In genomic region chr17:50372708-50373556, GRCh38 we compare ENCODE assay signal across 8 cellular contexts. TPM values are rescaled to one million over a fixed set of nuclear protein-coding genes. Genes with fewer than 3 reads are reported as not detected.
DNase-seq lines count a peak whose midpoint lies in the region; ATAC-seq, FAIRE-seq and TF ChIP-seq lines count a peak whose summit lies in the region.

Gene EME1 (plus strand): TSS chr17:50373229. CDS start chr17:50375209, 1,980 bp downstream.
Gene MRPL27 (minus strand): TSS chr17:50373184. CDS start chr17:50373170, 14 bp downstream.

- H3K27ac Mint-ChIP-seq in IgD-negative memory B cell = peak within 1 kb of the TSS; percentile 82 to 100 (median 99)

- DNase-seq in D721Med (ENCODE audit: insufficient read length, low spot score) (peak; percentile 93), PC-3 (peak; percentile 95), activated T-cell treated with anti-CD3 and anti-CD28 coated beads for 48 hours (ENCODE audit: low read depth) (peak; percentile 73)
- peak; percentile 76 for DNase-seq in stimulated activated CD8-positive, alpha-beta memory T cell treated with anti-CD3 and anti-CD28 coated beads, Interleukin-7, amount 100 ng/mL, for 24 hours (ENCODE audit: low read depth)

- peak within 1 kb of the TSS; percentile 89 for H3K27ac ChIP-seq in PC-3 (ENCODE audit: low read length)
- peak within 1 kb of the TSS; percentile 99 for H3K27ac ChIP-seq in muscle layer of duodenum (ENCODE audit: low read length)

- peak within 1 kb of the TSS; percentile 93 for H3K9ac ChIP-seq in PC-3 (ENCODE audit: low read length)

- ATAC-seq in GM21526 (IDR thresholded peaks at IDR 0.05; ENCODE audit: low FRiP score, unreplicated experiment) = peak; percentile 67
- peak; percentile 92 for ATAC-seq in PC-3
- ATAC-seq in esophagus mucosa = peak; percentile 89

- peaks cover 5% of the 10 kb centered on the region for H3F3A ChIP-seq in PC-3 (ENCODE audit: low read length, unreplicated experiment)

- H3K4me3 Mint-ChIP-seq in IgD-negative memory B cell = peak within 1 kb of the TSS; percentile 88 to 100 (median 99)

- POLR2A ChIA-PET in PC-3 (lab: Charles Lee; ENCODE audit: unreplicated experiment) = interaction anchor here (0.6 kb wide), 1 partner anchor 128 kb away, joined by 14 read pairs; no protein-coding TSS in a partner anchor

- no peak for TF ChIP-seq CTCF in D721Med (IDR thresholded peaks at IDR 0.05; ENCODE audit: insufficient read depth, missing control alignments)
- no peak for TF ChIP-seq CTCF in PC-3 (conservative IDR thresholded peaks at IDR 0.05; ENCODE audit: low read depth, low read length)

- H3K36me3 ChIP-seq in PC-3 (ENCODE audit: low read depth, low read length) (peaks cover 35% of the 10 kb centered on the region), muscle layer of duodenum (ENCODE audit: control insufficient read depth in 1 of 2, insufficient read depth in 2 of 2, low read length in 2 of 2) (peaks cover 27 to 28% of the 10 kb centered on the region in 2 donors)

- peak within 1 kb of the TSS; percentile 90 for H3K4me2 ChIP-seq in PC-3 (ENCODE audit: low read length)

- H3K9me2 ChIP-seq in PC-3 (replicated peaks; ENCODE audit: low read length) = no peaks in the 10 kb centered on the region

- CTCF ChIA-PET in PC-3 (lab: Charles Lee) = interaction anchor here (0.6 kb wide), 1 partner anchor 504 kb away, joined by 3 read pairs; no protein-coding TSS in a partner anchor

- H3K79me2 ChIP-seq in PC-3 (ENCODE audit: low read length) = peaks cover 40% of the 10 kb centered on the region

- BruUV-seq in PC-3 (replicated peaks; lab: Mats Ljungman, UMichigan) = TSS peak; percentile 81

- H3K27me3 Mint-ChIP-seq in IgD-negative memory B cell = no peaks in the 10 kb centered on the region

- no peaks in the 10 kb centered on the region for H3K9me3 Mint-ChIP-seq in IgD-negative memory B cell

- peaks cover 4% of the 10 kb centered on the region for H3K36me3 Mint-ChIP-seq in IgD-negative memory B cell

- FAIRE-seq in D721Med (lab: Jason Lieb, UNC) = no peak

- peak within 1 kb of the TSS; percentile 92 for H2AFZ ChIP-seq in PC-3 (ENCODE audit: low read length)

- intact Hi-C loops in PC-3 (cut with micrococcal nuclease) = loop anchor here (2.0 kb wide), 1 partner anchor 18 kb away; no protein-coding TSS in a partner anchor

- H3K4me1 ChIP-seq in PC-3 (ENCODE audit: insufficient read depth, low read length) = peaks cover 14% of the 10 kb centered on the region
- H3K4me1 ChIP-seq in muscle layer of duodenum (ENCODE audit: control insufficient read depth in 1 of 2, insufficient read depth in 2 of 2, low read length in 2 of 2) = peaks cover 3 to 21% of the 10 kb centered on the region in 2 donors

- H3K4me3 ChIP-seq in PC-3 (ENCODE audit: low read length) = peak within 1 kb of the TSS; percentile 88
- H3K4me3 ChIP-seq in muscle layer of duodenum (ENCODE audit: low read depth in 1 of 2, low read length in 2 of 2) = peak within 1 kb of the TSS; percentile 85 to 94

- H4K20me1 ChIP-seq in PC-3 (ENCODE audit: low read length) = no peaks in the 10 kb centered on the region

- H3K27me3 ChIP-seq in PC-3 (ENCODE audit: low read length) (no peaks in the 10 kb centered on the region), muscle layer of duodenum (ENCODE audit: low read depth, low read length) (no peaks in the 10 kb centered on the region)

- H3K9me3 ChIP-seq in PC-3 (ENCODE audit: low read length) = no peaks in the 10 kb centered on the region
- no peaks in the 10 kb centered on the region for H3K9me3 ChIP-seq in muscle layer of duodenum (ENCODE audit: control insufficient read depth in 1 of 2, low read length in 2 of 2)

- H3K4me1 Mint-ChIP-seq in IgD-negative memory B cell = peaks cover 13 to 22% (median 14%) of the 10 kb centered on the region in 3 donors

RNA-seq across cellular contexts. Expression of gene EME1, which starts in this region (rescaled TPM):
- not detected for polyA plus RNA-seq in IgD-negative memory B cell
- total RNA-seq in PC-3 (2014; rRNA removed) (20.0 and 28.0 TPM in 2 replicates), esophagus mucosa (2.4 TPM)

RNA-seq across cellular contexts. Expression of gene MRPL27, which starts in this region (rescaled TPM):
- 62.5 TPM for polyA plus RNA-seq in IgD-negative memory B cell
- total RNA-seq in PC-3 (2014; rRNA removed) = 168 and 173 TPM in 2 replicates
- total RNA-seq in esophagus mucosa = 64.7 TPM

Comparison
In these comparisons a context has a peak if more than half of its experiments do, and no peak if none do; other contexts are left out.
1. Peak in every context shown above with its lines: DNase-seq, ATAC-seq, H3K4me3 ChIP-seq and H3K27ac ChIP-seq.